In genomic region chr17:19977360-19978205, GRCh38 we compare ENCODE assay signal across 1 cellular context.
TF ChIP-seq lines count a peak whose summit lies in the region.

A gene with protein sequence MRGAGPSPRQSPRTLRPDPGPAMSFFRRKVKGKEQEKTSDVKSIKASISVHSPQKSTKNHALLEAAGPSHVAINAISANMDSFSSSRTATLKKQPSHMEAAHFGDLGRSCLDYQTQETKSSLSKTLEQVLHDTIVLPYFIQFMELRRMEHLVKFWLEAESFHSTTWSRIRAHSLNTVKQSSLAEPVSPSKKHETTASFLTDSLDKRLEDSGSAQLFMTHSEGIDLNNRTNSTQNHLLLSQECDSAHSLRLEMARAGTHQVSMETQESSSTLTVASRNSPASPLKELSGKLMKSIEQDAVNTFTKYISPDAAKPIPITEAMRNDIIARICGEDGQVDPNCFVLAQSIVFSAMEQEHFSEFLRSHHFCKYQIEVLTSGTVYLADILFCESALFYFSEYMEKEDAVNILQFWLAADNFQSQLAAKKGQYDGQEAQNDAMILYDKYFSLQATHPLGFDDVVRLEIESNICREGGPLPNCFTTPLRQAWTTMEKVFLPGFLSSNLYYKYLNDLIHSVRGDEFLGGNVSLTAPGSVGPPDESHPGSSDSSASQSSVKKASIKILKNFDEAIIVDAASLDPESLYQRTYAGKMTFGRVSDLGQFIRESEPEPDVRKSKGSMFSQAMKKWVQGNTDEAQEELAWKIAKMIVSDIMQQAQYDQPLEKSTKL (minus strand): TSS chr17:19977828. CDS start chr17:19977679, 149 bp downstream.

TF ChIP-seq in HepG2, 621 proteins besides CTCF, POLR2A, EP300 and RAD21 (continued from another document and continues in another):
- peak; percentile 78 for TF ChIP-seq YEATS2 (CRISPR knock-in tag; IDR thresholded peaks at IDR 0.05; ENCODE audit: borderline replicate concordance)
- TF ChIP-seq SRSF9 (IDR thresholded peaks at IDR 0.05; ENCODE audit: borderline replicate concordance, insufficient read depth, low read depth, low read length, poor library complexity, severe bottlenecking): no peak
- TF ChIP-seq STAT5B (CRISPR knock-in tag; IDR thresholded peaks at IDR 0.05): 0 out of 2 replicates have a peak, but pooled peaks have one; percentile 43
- TF ChIP-seq ZNF101 (CRISPR knock-in tag; IDR thresholded peaks at IDR 0.05; ENCODE audit: borderline replicate concordance, low read depth): 0 out of 2 replicates have a peak, but pooled peaks have one; percentile 26
- 0 out of 2 replicates have a peak, but pooled peaks have one; percentile 71 for TF ChIP-seq ZBTB7B (CRISPR knock-in tag; IDR thresholded peaks at IDR 0.05)
- no peak for TF ChIP-seq NFRKB (IDR thresholded peaks at IDR 0.05)
- no peak for TF ChIP-seq MIER2 (CRISPR knock-in tag; IDR thresholded peaks at IDR 0.05)
- no peak for TF ChIP-seq ATAD3A (CRISPR knock-in tag; IDR thresholded peaks at IDR 0.05)
- no peak for TF ChIP-seq KDM1A (CRISPR knock-in tag; IDR thresholded peaks at IDR 0.05)
- 0 out of 2 replicates have a peak, but pooled peaks have one; percentile 44 for TF ChIP-seq SMAD1 (CRISPR knock-in tag; IDR thresholded peaks at IDR 0.05; ENCODE audit: borderline replicate concordance, low read depth)
- no peak for TF ChIP-seq SETDB1 (CRISPR knock-in tag; IDR thresholded peaks at IDR 0.05; ENCODE audit: borderline replicate concordance)
- no peak for TF ChIP-seq ETV6 (CRISPR knock-in tag; conservative IDR thresholded peaks at IDR 0.05)
- peak; percentile 51; the same call in 1 of the 2 replicates for TF ChIP-seq SP140L (CRISPR knock-in tag; IDR thresholded peaks at IDR 0.05; ENCODE audit: borderline replicate concordance)
- TF ChIP-seq ZNF773 (CRISPR knock-in tag; IDR thresholded peaks at IDR 0.05; ENCODE audit: borderline replicate concordance): 0 out of 2 replicates have a peak, but pooled peaks have one; percentile 76
- TF ChIP-seq HNF4A (CRISPR knock-in tag; IDR thresholded peaks at IDR 0.05): peak; percentile 31
- 0 out of 2 replicates have a peak, but pooled peaks have one; percentile 67 for TF ChIP-seq NR1H2 (CRISPR knock-in tag; IDR thresholded peaks at IDR 0.05; ENCODE audit: borderline replicate concordance, low read depth)
- TF ChIP-seq PAXIP1 (CRISPR knock-in tag; conservative IDR thresholded peaks at IDR 0.05): 0 out of 2 replicates have a peak, but pooled peaks have one; percentile 63
- peak; percentile 80; the same call in 1 of the 2 replicates for TF ChIP-seq GZF1 (CRISPR knock-in tag; IDR thresholded peaks at IDR 0.05)
- peak; percentile 49; the same call in 1 of the 2 replicates for TF ChIP-seq SKIL (CRISPR knock-in tag; IDR thresholded peaks at IDR 0.05; ENCODE audit: borderline replicate concordance)
- no peak for TF ChIP-seq ZNF75D (CRISPR knock-in tag; IDR thresholded peaks at IDR 0.05; ENCODE audit: borderline replicate concordance)
- TF ChIP-seq TFE3 (CRISPR knock-in tag; IDR thresholded peaks at IDR 0.05): peak; percentile 96
- no peak for TF ChIP-seq HMGA1 (CRISPR knock-in tag; conservative IDR thresholded peaks at IDR 0.05)
- TF ChIP-seq ZNF691 (CRISPR knock-in tag; IDR thresholded peaks at IDR 0.05; ENCODE audit: borderline replicate concordance, low read depth): peak; percentile 34; the same call in 1 of the 2 replicates
- peak; percentile 83 for TF ChIP-seq ZSCAN22 (CRISPR knock-in tag; IDR thresholded peaks at IDR 0.05)
- TF ChIP-seq, protein P1, sequence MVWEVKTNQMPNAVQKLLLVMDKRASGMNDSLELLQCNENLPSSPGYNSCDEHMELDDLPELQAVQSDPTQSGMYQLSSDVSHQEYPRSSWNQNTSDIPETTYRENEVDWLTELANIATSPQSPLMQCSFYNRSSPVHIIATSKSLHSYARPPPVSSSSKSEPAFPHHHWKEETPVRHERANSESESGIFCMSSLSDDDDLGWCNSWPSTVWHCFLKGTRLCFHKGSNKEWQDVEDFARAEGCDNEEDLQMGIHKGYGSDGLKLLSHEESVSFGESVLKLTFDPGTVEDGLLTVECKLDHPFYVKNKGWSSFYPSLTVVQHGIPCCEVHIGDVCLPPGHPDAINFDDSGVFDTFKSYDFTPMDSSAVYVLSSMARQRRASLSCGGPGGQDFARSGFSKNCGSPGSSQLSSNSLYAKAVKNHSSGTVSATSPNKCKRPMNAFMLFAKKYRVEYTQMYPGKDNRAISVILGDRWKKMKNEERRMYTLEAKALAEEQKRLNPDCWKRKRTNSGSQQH (CRISPR knock-in tag; IDR thresholded peaks at IDR 0.05; ENCODE audit: low read depth): peak; percentile 28; the same call in 1 of the 2 replicates
- TF ChIP-seq NFIC (IDR thresholded peaks at IDR 0.05; ENCODE audit: low read length): no peak
- no peak for TF ChIP-seq PRDM10 (CRISPR knock-in tag; IDR thresholded peaks at IDR 0.05; ENCODE audit: low read depth)
- TF ChIP-seq NR2F6 (IDR thresholded peaks at IDR 0.05): peak; percentile 12; the same call in 1 of the 2 replicates
- TF ChIP-seq NR2F6 (CRISPR knock-in tag; IDR thresholded peaks at IDR 0.05): peak; percentile 74
- TF ChIP-seq MEF2D (CRISPR knock-in tag; IDR thresholded peaks at IDR 0.05): peak; percentile 77; the same call in 1 of the 2 replicates
- TF ChIP-seq ZNF124 (CRISPR knock-in tag; IDR thresholded peaks at IDR 0.05): peak; percentile 69
- TF ChIP-seq ZNF350 (CRISPR knock-in tag; IDR thresholded peaks at IDR 0.05; ENCODE audit: borderline replicate concordance, low read depth): peak; percentile 81
- TF ChIP-seq ZNF609 (CRISPR knock-in tag; IDR thresholded peaks at IDR 0.05; ENCODE audit: borderline replicate concordance): peak; percentile 82
- peak; percentile 63 for TF ChIP-seq POLR2AphosphoS5 (IDR thresholded peaks at IDR 0.05; ENCODE audit: low read depth, low read length)
- peak; percentile 89; the same call in 1 of the 2 replicates for TF ChIP-seq ZNF33B (CRISPR knock-in tag; IDR thresholded peaks at IDR 0.05)
